13 cellular contexts compared by ENCODE assay signal in genomic region chr19:2661615-2662014, GRCh38. TPM values are rescaled to one million over a fixed set of nuclear protein-coding genes. Genes with fewer than 3 reads are reported as not detected.
DNase-seq lines count a peak whose midpoint lies in the region; ATAC-seq, FAIRE-seq and TF ChIP-seq lines count a peak whose summit lies in the region.
"Had no signal": no experiment of that assay in that cellular context is flagged by ENCODE, and none has a peak within 500 bp of the region (broad histone marks: within the 10 kb centered on the region; RNA-seq: fewer than 3 reads in every experiment).

No MANE protein-coding gene starts in this region.

- no peak overlapping the region for H3K4ac ChIP-seq in mesenchymal stem cell (ENCODE audit: low read depth in 1 of 2, low read length in 2 of 2)

- no peak overlapping the region for H3K9ac ChIP-seq in mesenchymal stem cell (ENCODE audit: low read length)

- no peak overlapping the region for H4K91ac ChIP-seq in mesenchymal stem cell (ENCODE audit: low read length)

- H2AK5ac ChIP-seq in mesenchymal stem cell (ENCODE audit: low read length, severe bottlenecking): no peak overlapping the region

- H3K27ac ChIP-seq in osteoblast (ENCODE audit: low read depth, low read length) (no peak overlapping the region), mesenchymal stem cell (ENCODE audit: low read length, poor library complexity, severe bottlenecking) (no peak overlapping the region)
- H3K27ac ChIP-seq: thyroid gland had no signal

- 0 out of 2 replicates have a peak, but pooled peaks have one; percentile 4 for TF ChIP-seq RAD21 in Ishikawa (IDR thresholded peaks at IDR 0.05; ENCODE audit: low read depth)

- peaks cover 40% of the 10 kb centered on the region for H3K4me1 Mint-ChIP-seq in activated B cell treated with CpG ODN at 0.5 μM for 24 hours
- H3K4me1 Mint-ChIP-seq: immature natural killer cell, nephron had no signal

- H3K4me1 ChIP-seq in osteoblast (ENCODE audit: insufficient read depth, low read length) (no peaks in the 10 kb centered on the region), mesenchymal stem cell (ENCODE audit: control insufficient read depth, insufficient read depth, low read depth, low read length) (peaks cover 2% of the 10 kb centered on the region)
- H3K4me1 ChIP-seq: thyroid gland had no signal

- H2AFZ ChIP-seq in osteoblast (ENCODE audit: low read length): no peak overlapping the region
- H2AFZ ChIP-seq in mesenchymal stem cell (ENCODE audit: low read depth, low read length): no peak overlapping the region

- ATAC-seq in activated B cell treated with CpG ODN at 0.5 μM for 24 hours (ENCODE audit: low read depth): no peak

- POLR2A ChIA-PET in activated B cell treated with CpG ODN at 0.5 μM for 24 hours (lab: Charles Lee): interaction anchor here (0.6 to 2.0 kb wide), 7 partner anchors 13 to 754 kb away, joined by 3 to 24 read pairs (median 6); no protein-coding TSS in a partner anchor

- no peak overlapping the region for H2BK120ac ChIP-seq in mesenchymal stem cell (ENCODE audit: low read depth, low read length)

- H3K18ac ChIP-seq in mesenchymal stem cell (ENCODE audit: low read depth in 1 of 2, low read length in 2 of 2): no peak overlapping the region

- H3K4me3 ChIP-seq in osteoblast (ENCODE audit: insufficient read depth, low read length) (no peak overlapping the region), mesenchymal stem cell (ENCODE audit: insufficient read depth in 1 of 2, low read depth in 1 of 2, low read length in 2 of 2) (no peak overlapping the region)
- H3K4me3 ChIP-seq: thyroid gland had no signal

- H4K20me1 ChIP-seq in osteoblast (ENCODE audit: insufficient read depth, low read length): no peaks in the 10 kb centered on the region

- peaks cover 47% of the 10 kb centered on the region for H3K36me3 Mint-ChIP-seq in activated B cell treated with CpG ODN at 0.5 μM for 24 hours (ENCODE audit: low read depth)
- H3K36me3 Mint-ChIP-seq: immature natural killer cell had no signal

- H3K9me3 Mint-ChIP-seq in activated B cell treated with CpG ODN at 0.5 μM for 24 hours: no peaks in the 10 kb centered on the region
- H3K9me3 Mint-ChIP-seq: immature natural killer cell had no signal

- H3K4me2 ChIP-seq in osteoblast (ENCODE audit: insufficient read depth, low read length) (no peak overlapping the region), mesenchymal stem cell (ENCODE audit: low read length, poor library complexity, severe bottlenecking) (no peak overlapping the region)

- TF ChIP-seq CTCF in activated B cell treated with CpG ODN at 0.5 μM for 24 hours (IDR thresholded peaks at IDR 0.05) (no peak), osteoblast (IDR thresholded peaks at IDR 0.05; ENCODE audit: extremely low read depth, low read depth, low read length) (peak; percentile 21)

- intact Hi-C loops in activated B cell treated with CpG ODN at 0.5 μM for 24 hours (cut with micrococcal nuclease): loop anchor here (5.0 kb wide), 1 partner anchor 211 kb away; no protein-coding TSS in a partner anchor

- H3K36me3 ChIP-seq in osteoblast (ENCODE audit: insufficient read depth, low read length) (no peaks in the 10 kb centered on the region), mesenchymal stem cell (ENCODE audit: control insufficient read depth in 1 of 2, insufficient read depth in 2 of 2, low read depth in 1 of 2, low read length in 2 of 2) (no peaks in the 10 kb centered on the region)
- H3K36me3 ChIP-seq: thyroid gland had no signal

- H3K4me3 Mint-ChIP-seq in activated B cell treated with CpG ODN at 0.5 μM for 24 hours: no peak overlapping the region
- H3K4me3 Mint-ChIP-seq: immature natural killer cell, nephron had no signal

- no peaks in the 10 kb centered on the region for H3K9me3 ChIP-seq in osteoblast (ENCODE audit: low read depth, low read length)
- H3K9me3 ChIP-seq in mesenchymal stem cell (ENCODE audit: control insufficient read depth, low read length): peaks cover 11% of the 10 kb centered on the region
- H3K9me3 ChIP-seq: thyroid gland had no signal

- no peak overlapping the region for H2BK15ac ChIP-seq in mesenchymal stem cell (ENCODE audit: low read depth, poor library complexity, severe bottlenecking)

- no peak overlapping the region for H3K14ac ChIP-seq in mesenchymal stem cell (ENCODE audit: low read length in 2 of 2)

- H3K79me1 ChIP-seq in mesenchymal stem cell (replicated peaks; ENCODE audit: low read length, poor library complexity, severe bottlenecking): no peaks in the 10 kb centered on the region

- WGBS in mesenchymal stem cell: 53% methylated on average over 4 of the region's 4 CpGs

- H3K27ac Mint-ChIP-seq in activated B cell treated with CpG ODN at 0.5 μM for 24 hours: peak overlapping the region; percentile 24
- H3K27ac Mint-ChIP-seq: immature natural killer cell, nephron had no signal

- DNase-seq in activated T-cell treated with anti-CD3 and anti-CD28 coated beads for 48 hours (ENCODE audit: low read depth): peak; percentile 18
- no peak for DNase-seq in activated T-cell treated with anti-CD3 and anti-CD28 coated beads for 4 hours
- DNase-seq in activated B cell treated with CpG ODN at 0.5 μM for 24 hours: no peak
- DNase-seq in osteoblast (ENCODE audit: insufficient read length, low spot score, missing footprints): no peak
- no peak for DNase-seq in RCC 7860 (ENCODE audit: low spot score)
- DNase-seq in NCI-H146 treated with DMSO at 0.1 percent for 48 hours (lab: John Stamatoyannopoulos, UW; ENCODE audit: unreplicated experiment): no peak
- no peak for DNase-seq in mesenchymal stem cell
- DNase-seq: aorta, immature natural killer cell, SHP77 treated with DMSO at 0.1 percent for 48 hours, thyroid gland had no signal

- H3K27me3 ChIP-seq in osteoblast (ENCODE audit: insufficient read depth, low read length) (no peaks in the 10 kb centered on the region), mesenchymal stem cell (ENCODE audit: control insufficient read depth in 1 of 2, insufficient read depth in 1 of 2, low read length in 2 of 2) (peaks cover 5 to 18% of the 10 kb centered on the region in 2 experiments)
- H3K27me3 ChIP-seq: thyroid gland had no signal

- H3K79me2 ChIP-seq in osteoblast (ENCODE audit: insufficient read depth, low read length): no peaks in the 10 kb centered on the region

- CTCF ChIA-PET in activated B cell treated with CpG ODN at 0.5 μM for 24 hours (lab: Charles Lee): interaction anchor here (2.0 to 3.4 kb wide), 2 partner anchors 13 to 88 kb away, joined by 14 to 21 read pairs; no protein-coding TSS in a partner anchor

- H2BK5ac ChIP-seq in mesenchymal stem cell (ENCODE audit: low read depth, low read length, poor library complexity, severe bottlenecking): no peak overlapping the region

- no peaks in the 10 kb centered on the region for H3K27me3 Mint-ChIP-seq in activated B cell treated with CpG ODN at 0.5 μM for 24 hours

- no peak for FAIRE-seq in RCC 7860 (lab: Jason Lieb, UNC)

- H2BK12ac ChIP-seq in mesenchymal stem cell (ENCODE audit: low read length in 2 of 2): no peak overlapping the region

- no peak overlapping the region for H3K23ac ChIP-seq in mesenchymal stem cell (ENCODE audit: low read length in 2 of 2)

- TF ChIP-seq EP300 in Ishikawa (IDR thresholded peaks at IDR 0.05; ENCODE audit: borderline replicate concordance): no peak

- H4K8ac ChIP-seq in mesenchymal stem cell (ENCODE audit: low read length): no peak overlapping the region

TF ChIP-seq in Ishikawa, 13 proteins besides CTCF, POLR2A, EP300 and RAD21:
- no peak for TF ChIP-seq TEAD4 (IDR thresholded peaks at IDR 0.05)
- TF ChIP-seq USF1 (IDR thresholded peaks at IDR 0.05): no peak
- TF ChIP-seq YY1 (IDR thresholded peaks at IDR 0.05; ENCODE audit: low read depth): no peak
- TF ChIP-seq REST (IDR thresholded peaks at IDR 0.05; ENCODE audit: low read depth): no peak
- TF ChIP-seq EGR1 (IDR thresholded peaks at IDR 0.05): no peak
- TF ChIP-seq MAX (IDR thresholded peaks at IDR 0.05): no peak
- TF ChIP-seq CEBPB (IDR thresholded peaks at IDR 0.05): no peak

RNA-seq across cellular contexts. Expression of gene GNG7, which starts 40.9 kb away (rescaled TPM):
- total RNA-seq in activated B cell treated with CpG ODN at 0.5 μM for 24 hours (34.8 and 35.4 TPM in 2 replicates), osteoblast (0.29 and 0.72 TPM in 2 replicates)
- 0.72 TPM for polyA plus RNA-seq in mesenchymal stem cell (2013, experiment 1 of 2)
- 0.58 TPM for polyA plus RNA-seq in mesenchymal stem cell (2013, experiment 2 of 2)

RNA-seq across cellular contexts. Expression of gene DIRAS1, which starts 59.6 kb away (rescaled TPM):
- total RNA-seq in activated B cell treated with CpG ODN at 0.5 μM for 24 hours: 6.4 and 7.7 TPM in 2 replicates
- total RNA-seq in osteoblast: 12.4 and 14.8 TPM in 2 replicates
- 1.3 TPM for polyA plus RNA-seq in mesenchymal stem cell (2013, experiment 1 of 2)
- polyA plus RNA-seq in mesenchymal stem cell (2013, experiment 2 of 2): 0.95 TPM
- polyA plus RNA-seq: immature natural killer cell had no signal

Comparison
In these comparisons a context has a peak if more than half of its experiments do, and no peak if none do; other contexts are left out.
1. RNA of gene GNG7, which starts 40.9 kb away (total RNA-seq): 34.8 to 35.4 TPM in activated B cell treated with CpG ODN at 0.5 μM for 24 hours; 0.29 to 0.72 TPM in osteoblast; every median in the first group is over 10 times any median in the second.